ENCODE assay signal across 9 cellular contexts in genomic region chr1:89200668-89201488, GRCh38. TPM values are rescaled to one million over a fixed set of nuclear protein-coding genes. Genes with fewer than 3 reads are reported as not detected.
DNase-seq lines count a peak whose midpoint lies in the region; ATAC-seq and TF ChIP-seq lines count a peak whose summit lies in the region.
"Had no signal": no experiment of that assay in that cellular context is flagged by ENCODE, and none has a peak within 500 bp of the region (broad histone marks: within the 10 kb centered on the region; RNA-seq: fewer than 3 reads in every experiment).

No MANE protein-coding gene starts in this region.

- peaks cover 4% of the 10 kb centered on the region for H3K4me1 ChIP-seq in right cardiac atrium (ENCODE audit: control insufficient read depth, insufficient read depth, low read length)

- peak overlapping the region; percentile 52 for H3K27ac ChIP-seq in right cardiac atrium (ENCODE audit: low read length)

- H3K27me3 ChIP-seq in right cardiac atrium (ENCODE audit: control insufficient read depth, insufficient read depth) = no peaks in the 10 kb centered on the region

- WGBS in right cardiac atrium = 31% methylated on average over 5 of the region's 5 CpGs

- H3K4me3 ChIP-seq in GM12864 (ENCODE audit: low read depth, low read length) (no peak overlapping the region), right cardiac atrium (ENCODE audit: low read length) (peak overlapping the region; percentile 20)

- ATAC-seq in GM21515 (IDR thresholded peaks at IDR 0.05; ENCODE audit: unreplicated experiment) (peak; percentile 51), HG03571 (IDR thresholded peaks at IDR 0.05; ENCODE audit: unreplicated experiment) (peak; percentile 73), right cardiac atrium (peak; percentile 34 to 74)

- DNase-seq in GM12864 (ENCODE audit: low read depth) (peak; percentile 12), right cardiac atrium (no peak), anterior cingulate cortex (lab: John Stamatoyannopoulos, UW) (no peak), NCI-H1417 (lab: John Stamatoyannopoulos, UW) (no peak), SHP77 treated with DMSO at 0.1 percent for 48 hours (lab: John Stamatoyannopoulos, UW) (no peak), NOMO-1 (lab: John Stamatoyannopoulos, UW; ENCODE audit: unreplicated experiment in 2 of 2) (no peak)

- H3K9me3 ChIP-seq in right cardiac atrium (ENCODE audit: control insufficient read depth, low read length) = no peaks in the 10 kb centered on the region

- intact Hi-C loops in right cardiac atrium (cut with DNase I) = no loop called here

- no peak for TF ChIP-seq CTCF in GM12864 (IDR thresholded peaks at IDR 0.05; ENCODE audit: low read depth, low read length, missing control alignments)

RNA-seq across cellular contexts. Expression of gene GBP4, which starts 2.1 kb away (rescaled TPM):
- total RNA-seq in right cardiac atrium = 10 to 100 TPM in 1 of 4 donors, 1 to 10 TPM in 3; 4.9 to 12.7 (median 9.1) TPM
- polyA plus RNA-seq in right cardiac atrium = 12.9 TPM

RNA-seq across cellular contexts. Expression of gene GBP7, which starts 25.1 kb away (rescaled TPM):
- total RNA-seq in right cardiac atrium = under 1 TPM in 1 of 4 donors, not detected in 3; 0.11 TPM
- 0.05 TPM for polyA plus RNA-seq in right cardiac atrium
- total RNA-seq: glomerular endothelial cell had no signal
